8 cellular contexts compared by ENCODE assay signal in genomic region chr1:109151146-109151545, GRCh38. TPM values are rescaled to one million over a fixed set of nuclear protein-coding genes. Genes with fewer than 3 reads are reported as not detected.
A peak's percentile ranks its signal among the peaks of the same experiment; 100 is the strongest.
DNase-seq lines count a peak whose midpoint lies in the region; ATAC-seq, FAIRE-seq and TF ChIP-seq lines count a peak whose summit lies in the region.

No MANE protein-coding gene starts in this region.

- intact Hi-C loops in kidney (cut with DNase I) = no loop called here

- H3K36me3 ChIP-seq in kidney (ENCODE audit: control insufficient read depth in 1 of 2, insufficient read depth in 2 of 2, low read length in 2 of 2) = no peaks in the 10 kb centered on the region

- H3K4me1 ChIP-seq in kidney (ENCODE audit: control insufficient read depth in 1 of 2, insufficient read depth in 1 of 2, low read depth in 1 of 2, low read length in 2 of 2) = peaks cover 16 to 34% of the 10 kb centered on the region in 2 donors

- H3K27ac ChIP-seq in kidney (ENCODE audit: low read depth in 2 of 2, low read length in 2 of 2) = peak overlapping the region; percentile 42 to 69

- DNase-seq in NCI-H1092 treated with DMSO at 0.1 percent for 48 hours (lab: John Stamatoyannopoulos, UW) (peak; percentile 34), NCI-H1092 (lab: John Stamatoyannopoulos, UW) (no peak), brain pericyte (ENCODE audit: low read depth, low spot score) (peak; percentile 16), kidney (peak; percentile 69), superior temporal gyrus (ENCODE audit: extremely low spot score) (peak; percentile 80), omental fat pad (ENCODE audit: low spot score) (no peak), NCI-H2081 treated with DMSO at 0.1 percent for 48 hours (lab: John Stamatoyannopoulos, UW) (no peak)
- DNase-seq in stimulated activated CD8-positive, alpha-beta memory T cell treated with anti-CD3 and anti-CD28 coated beads, Interleukin-4, amount 100 ng/mL, for 48 hours = no peak

- peak overlapping the region in 1 of 2 donors; percentile 36 for H3K9ac ChIP-seq in kidney (ENCODE audit: low read length in 2 of 2)

- FAIRE-seq in kidney (lab: Jason Lieb, UNC) = no peak

- no peak for ATAC-seq in omental fat pad (ENCODE audit: low FRiP score)

- H3K9me3 ChIP-seq in kidney (ENCODE audit: control insufficient read depth in 1 of 2, low read length in 2 of 2) = no peaks in the 10 kb centered on the region

- H3K4me3 ChIP-seq in kidney (ENCODE audit: low read length in 2 of 2) = no peak overlapping the region

- TF ChIP-seq CTCF in kidney (IDR thresholded peaks at IDR 0.05; ENCODE audit: borderline replicate concordance, extremely low read depth, insufficient read depth) (no peak), omental fat pad (IDR thresholded peaks at IDR 0.05) (no peak)

RNA-seq across cellular contexts. Expression of gene ELAPOR1, which starts 37.2 kb away (rescaled TPM):
- total RNA-seq in kidney = 1.3 TPM
- 0.28 TPM for polyA plus RNA-seq in kidney (ENCODE audit: insufficient read depth, low read depth, low replicate concordance)
- total RNA-seq in omental fat pad = 1 to 10 TPM in 1 of 4 donors, under 1 TPM in 2, not detected in 1; 0.48 to 3.3 (median 0.74) TPM

Comparison
In these comparisons a context has a peak if more than half of its experiments do, and no peak if none do; other contexts are left out.
1. DNase-seq: peak in NCI-H1092 treated with DMSO at 0.1 percent for 48 hours (single experiment), brain pericyte (single experiment), kidney (single experiment) and superior temporal gyrus (single experiment); none in NCI-H1092 (single experiment), stimulated activated CD8-positive, alpha-beta memory T cell treated with anti-CD3 and anti-CD28 coated beads, Interleukin-4, amount 100 ng/mL, for 48 hours (single experiment), omental fat pad (single experiment) and NCI-H2081 treated with DMSO at 0.1 percent for 48 hours (single experiment).